8 cellular contexts compared by ENCODE assay signal in genomic region chr1:10209905-10210810, GRCh38. TPM values are rescaled to one million over a fixed set of nuclear protein-coding genes. Genes with fewer than 3 reads are reported as not detected.
DNase-seq lines count a peak whose midpoint lies in the region; ATAC-seq and TF ChIP-seq lines count a peak whose summit lies in the region.

A gene with protein sequence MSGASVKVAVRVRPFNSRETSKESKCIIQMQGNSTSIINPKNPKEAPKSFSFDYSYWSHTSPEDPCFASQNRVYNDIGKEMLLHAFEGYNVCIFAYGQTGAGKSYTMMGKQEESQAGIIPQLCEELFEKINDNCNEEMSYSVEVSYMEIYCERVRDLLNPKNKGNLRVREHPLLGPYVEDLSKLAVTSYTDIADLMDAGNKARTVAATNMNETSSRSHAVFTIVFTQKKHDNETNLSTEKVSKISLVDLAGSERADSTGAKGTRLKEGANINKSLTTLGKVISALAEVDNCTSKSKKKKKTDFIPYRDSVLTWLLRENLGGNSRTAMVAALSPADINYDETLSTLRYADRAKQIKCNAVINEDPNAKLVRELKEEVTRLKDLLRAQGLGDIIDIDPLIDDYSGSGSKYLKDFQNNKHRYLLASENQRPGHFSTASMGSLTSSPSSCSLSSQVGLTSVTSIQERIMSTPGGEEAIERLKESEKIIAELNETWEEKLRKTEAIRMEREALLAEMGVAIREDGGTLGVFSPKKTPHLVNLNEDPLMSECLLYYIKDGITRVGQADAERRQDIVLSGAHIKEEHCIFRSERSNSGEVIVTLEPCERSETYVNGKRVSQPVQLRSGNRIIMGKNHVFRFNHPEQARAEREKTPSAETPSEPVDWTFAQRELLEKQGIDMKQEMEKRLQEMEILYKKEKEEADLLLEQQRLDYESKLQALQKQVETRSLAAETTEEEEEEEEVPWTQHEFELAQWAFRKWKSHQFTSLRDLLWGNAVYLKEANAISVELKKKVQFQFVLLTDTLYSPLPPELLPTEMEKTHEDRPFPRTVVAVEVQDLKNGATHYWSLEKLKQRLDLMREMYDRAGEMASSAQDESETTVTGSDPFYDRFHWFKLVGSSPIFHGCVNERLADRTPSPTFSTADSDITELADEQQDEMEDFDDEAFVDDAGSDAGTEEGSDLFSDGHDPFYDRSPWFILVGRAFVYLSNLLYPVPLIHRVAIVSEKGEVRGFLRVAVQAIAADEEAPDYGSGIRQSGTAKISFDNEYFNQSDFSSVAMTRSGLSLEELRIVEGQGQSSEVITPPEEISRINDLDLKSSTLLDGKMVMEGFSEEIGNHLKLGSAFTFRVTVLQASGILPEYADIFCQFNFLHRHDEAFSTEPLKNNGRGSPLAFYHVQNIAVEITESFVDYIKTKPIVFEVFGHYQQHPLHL (N-terminal part only) (plus strand): TSS chr1:10210570. CDS start chr1:10232329, 21,759 bp downstream.

- peaks cover 6 to 52% (median 33%) of the 10 kb centered on the region in 6 donors for H3K4me1 ChIP-seq in spleen

- H3K4me3 Mint-ChIP-seq in WTC11 (peak within 1 kb of the TSS; percentile 92), immature natural killer cell (peak within 1 kb of the TSS; percentile 83 to 88 (median 87))

- WGBS in spleen, 5 donors = 0 to 1% (median 1%) methylated on average over 23 to 107 of the region's 107 CpGs

- intact Hi-C loops in spleen (cut with DNase I; ENCODE audit: low total_unique reads) = loop anchor here (10.0 kb wide), 1 partner anchor 135 kb away; no protein-coding TSS in a partner anchor

- H3K36me3 Mint-ChIP-seq in WTC11 (no peaks in the 10 kb centered on the region), immature natural killer cell (no peaks in the 10 kb centered on the region)

- CTCF ChIA-PET in WTC11 (lab: Charles Lee) = interaction anchor here (0.6 to 2.1 kb wide), 56 partner anchors 8 to 584 kb away, joined by 3 to 29 read pairs (median 4); partner anchors contain the start of genes CENPS, LZIC, NMNAT1 and PGD

- H3K27me3 Mint-ChIP-seq in WTC11 (ENCODE audit: low read depth) (peaks cover 4% of the 10 kb centered on the region; the same call in 1 of the 2 replicates), immature natural killer cell (ENCODE audit: low read depth in 3 of 3) (peaks cover 8 to 12% (median 8%) of the 10 kb centered on the region in 3 donors)

- H3K9me3 ChIP-seq in spleen = no peaks in the 10 kb centered on the region

- H3K4me3 ChIP-seq in cardiac fibroblast (replicated peaks in 1 of 2; ENCODE audit: low read depth in 2 of 2, low read length in 2 of 2) (peak within 1 kb of the TSS; percentile 95), spleen (peak within 1 kb of the TSS; percentile 53 to 81 (median 70))

- H3K27ac ChIP-seq in spleen = peak within 1 kb of the TSS; percentile 87 to 98 (median 95)

- POLR2A ChIA-PET in WTC11 (lab: Charles Lee) = interaction anchor here (0.5 to 1.3 kb wide), 6 partner anchors 9 to 299 kb away, joined by 3 to 6 read pairs (median 4); no protein-coding TSS in a partner anchor

- H3K36me3 ChIP-seq in spleen = no peaks in the 10 kb centered on the region

- H3K4me1 Mint-ChIP-seq in WTC11 (peaks cover 27% of the 10 kb centered on the region), immature natural killer cell (peaks cover 21 to 24% of the 10 kb centered on the region in 2 donors)

- peak; percentile 90 for ATAC-seq in GM18873 (IDR thresholded peaks at IDR 0.05; ENCODE audit: low FRiP score, unreplicated experiment)
- ATAC-seq in HG03139 (IDR thresholded peaks at IDR 0.05; ENCODE audit: unreplicated experiment) = peak; percentile 98
- peak; percentile 95 for ATAC-seq in WTC11

- H3K27me3 ChIP-seq in spleen (replicated peaks in 1 of 7) = peaks cover 0 to 6% (median 0%) of the 10 kb centered on the region in 7 donors

- TF ChIP-seq CTCF in WTC11 (IDR thresholded peaks at IDR 0.05) (peak; percentile 92), cardiac fibroblast (IDR thresholded peaks at IDR 0.05; ENCODE audit: low read depth, low read length) (peak; percentile 85), spleen (IDR thresholded peaks at IDR 0.05 in 8 of 11, conservative IDR thresholded peaks at IDR 0.05 in 3 of 11) (peak; percentile 93 to 100 (median 99))

- H3K27ac Mint-ChIP-seq in WTC11 = peak within 1 kb of the TSS; percentile 94
- H3K27ac Mint-ChIP-seq in immature natural killer cell = peak within 1 kb of the TSS; percentile 34 to 84 (median 74)

- DNase-seq in AG08395 (ENCODE audit: low spot score) (peak; percentile 100), NCI-H2227 treated with DMSO at 0.1 percent for 48 hours (lab: John Stamatoyannopoulos, UW) (peak; percentile 97), WTC11 (ENCODE audit: low spot score) (peak; percentile 99), cardiac fibroblast (ENCODE audit: low read depth in 2 of 2) (peak; percentile 98 to 99), immature natural killer cell (peak; percentile 98 to 99 (median 98)), spleen (peak; percentile 98)

- peak in 2 of 3 donors; percentile 71 to 95 for TF ChIP-seq POLR2A in spleen (IDR thresholded peaks at IDR 0.05)

- H3K9me3 Mint-ChIP-seq in WTC11 (no peaks in the 10 kb centered on the region), immature natural killer cell (no peaks in the 10 kb centered on the region)

TF ChIP-seq in WTC11, 78 proteins besides CTCF, POLR2A, EP300 and RAD21 (continues in another document):
- TF ChIP-seq, protein P1, sequence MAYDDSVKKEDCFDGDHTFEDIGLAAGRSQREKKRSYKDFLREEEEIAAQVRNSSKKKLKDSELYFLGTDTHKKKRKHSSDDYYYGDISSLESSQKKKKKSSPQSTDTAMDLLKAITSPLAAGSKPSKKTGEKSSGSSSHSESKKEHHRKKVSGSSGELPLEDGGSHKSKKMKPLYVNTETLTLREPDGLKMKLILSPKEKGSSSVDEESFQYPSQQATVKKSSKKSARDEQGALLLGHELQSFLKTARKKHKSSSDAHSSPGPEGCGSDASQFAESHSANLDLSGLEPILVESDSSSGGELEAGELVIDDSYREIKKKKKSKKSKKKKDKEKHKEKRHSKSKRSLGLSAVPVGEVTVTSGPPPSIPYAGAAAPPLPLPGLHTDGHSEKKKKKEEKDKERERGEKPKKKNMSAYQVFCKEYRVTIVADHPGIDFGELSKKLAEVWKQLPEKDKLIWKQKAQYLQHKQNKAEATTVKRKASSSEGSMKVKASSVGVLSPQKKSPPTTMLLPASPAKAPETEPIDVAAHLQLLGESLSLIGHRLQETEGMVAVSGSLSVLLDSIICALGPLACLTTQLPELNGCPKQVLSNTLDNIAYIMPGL (CRISPR knock-in tag; IDR thresholded peaks at IDR 0.05) = peak; percentile 96
- TF ChIP-seq ZBTB21 (CRISPR knock-in tag; IDR thresholded peaks at IDR 0.05; ENCODE audit: borderline replicate concordance) = no peak
- TF ChIP-seq ZNF138 (CRISPR knock-in tag; conservative IDR thresholded peaks at IDR 0.05) = no peak
- TF ChIP-seq EMX1 (CRISPR knock-in tag; IDR thresholded peaks at IDR 0.05) = no peak
- no peak for TF ChIP-seq ZNF317 (CRISPR knock-in tag; IDR thresholded peaks at IDR 0.05; ENCODE audit: borderline replicate concordance, low read depth)
- TF ChIP-seq, protein P2, sequence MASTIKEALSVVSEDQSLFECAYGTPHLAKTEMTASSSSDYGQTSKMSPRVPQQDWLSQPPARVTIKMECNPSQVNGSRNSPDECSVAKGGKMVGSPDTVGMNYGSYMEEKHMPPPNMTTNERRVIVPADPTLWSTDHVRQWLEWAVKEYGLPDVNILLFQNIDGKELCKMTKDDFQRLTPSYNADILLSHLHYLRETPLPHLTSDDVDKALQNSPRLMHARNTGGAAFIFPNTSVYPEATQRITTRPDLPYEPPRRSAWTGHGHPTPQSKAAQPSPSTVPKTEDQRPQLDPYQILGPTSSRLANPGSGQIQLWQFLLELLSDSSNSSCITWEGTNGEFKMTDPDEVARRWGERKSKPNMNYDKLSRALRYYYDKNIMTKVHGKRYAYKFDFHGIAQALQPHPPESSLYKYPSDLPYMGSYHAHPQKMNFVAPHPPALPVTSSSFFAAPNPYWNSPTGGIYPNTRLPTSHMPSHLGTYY (CRISPR knock-in tag; IDR thresholded peaks at IDR 0.05) = no peak
- no peak for TF ChIP-seq ZNF121 (CRISPR knock-in tag; IDR thresholded peaks at IDR 0.05)
- TF ChIP-seq CREM (CRISPR knock-in tag; IDR thresholded peaks at IDR 0.05) = peak; percentile 89
- TF ChIP-seq, protein P3, sequence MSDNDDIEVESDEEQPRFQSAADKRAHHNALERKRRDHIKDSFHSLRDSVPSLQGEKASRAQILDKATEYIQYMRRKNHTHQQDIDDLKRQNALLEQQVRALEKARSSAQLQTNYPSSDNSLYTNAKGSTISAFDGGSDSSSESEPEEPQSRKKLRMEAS (CRISPR knock-in tag; IDR thresholded peaks at IDR 0.05) = 0 out of 2 replicates have a peak, but pooled peaks have one; percentile 49

RNA-seq across cellular contexts. Expression of the gene that starts here (rescaled TPM):
- total RNA-seq in WTC11 (2021) (63.1 to 70.1 TPM (median 64.9 TPM) in 3 replicates), spleen (10 to 100 TPM; 29.9 to 53.5 (median 37.4) TPM)
- polyA plus RNA-seq in immature natural killer cell (1 to 10 TPM; 1.2 to 2.4 (median 1.8) TPM), spleen (1 to 10 TPM; 1.6 to 4.8 (median 2.4) TPM)

Comparison
In these comparisons a context has a peak if more than half of its experiments do, and no peak if none do; other contexts are left out.
1. Peak in every context shown above with its lines: DNase-seq, ATAC-seq, H3K4me3 ChIP-seq and H3K27ac ChIP-seq.